Comparison of ENCODE assay signal across 8 cellular contexts in the genomic region with DNA sequence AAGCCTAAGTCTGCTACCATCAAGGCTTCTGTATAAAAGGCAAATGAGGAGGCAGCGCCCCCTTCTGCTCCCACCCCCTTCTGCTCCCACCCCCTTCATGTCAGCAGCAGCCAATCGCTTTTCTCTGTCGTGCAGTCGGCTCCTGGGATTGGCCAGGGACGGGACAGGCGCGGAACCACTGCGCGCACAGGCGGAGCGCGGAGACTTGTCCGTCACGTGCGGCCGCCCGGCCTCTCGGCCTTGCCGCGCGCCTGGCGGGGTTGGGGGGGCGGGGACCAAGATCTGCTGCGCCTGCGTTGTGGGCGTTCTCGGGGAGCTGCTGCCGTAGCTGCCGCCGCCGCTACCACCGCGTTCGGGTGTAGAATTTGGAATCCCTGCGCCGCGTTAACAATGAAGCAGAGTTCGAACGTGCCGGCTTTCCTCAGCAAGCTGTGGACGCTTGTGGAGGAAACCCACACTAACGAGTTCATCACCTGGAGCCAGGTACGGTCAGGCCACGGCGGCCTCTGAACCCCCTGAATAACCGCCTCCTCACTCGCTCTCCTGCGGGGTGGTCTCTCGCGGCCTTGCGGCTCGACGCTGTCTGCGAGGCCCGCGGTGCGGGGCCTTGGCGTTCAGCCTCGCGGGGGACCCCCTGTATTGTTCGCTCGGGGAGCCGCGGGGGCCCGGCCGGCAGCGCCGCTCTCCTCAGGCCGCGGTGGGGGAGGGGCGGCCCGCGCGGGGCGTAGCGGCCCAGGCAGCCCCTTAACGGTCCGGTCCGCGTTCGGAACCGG. TPM values are rescaled to one million over a fixed set of nuclear protein-coding genes. Genes with fewer than 3 reads are reported as not detected.
DNase-seq lines count a peak whose midpoint lies in the region; FAIRE-seq and TF ChIP-seq lines count a peak whose summit lies in the region.

A gene with protein sequence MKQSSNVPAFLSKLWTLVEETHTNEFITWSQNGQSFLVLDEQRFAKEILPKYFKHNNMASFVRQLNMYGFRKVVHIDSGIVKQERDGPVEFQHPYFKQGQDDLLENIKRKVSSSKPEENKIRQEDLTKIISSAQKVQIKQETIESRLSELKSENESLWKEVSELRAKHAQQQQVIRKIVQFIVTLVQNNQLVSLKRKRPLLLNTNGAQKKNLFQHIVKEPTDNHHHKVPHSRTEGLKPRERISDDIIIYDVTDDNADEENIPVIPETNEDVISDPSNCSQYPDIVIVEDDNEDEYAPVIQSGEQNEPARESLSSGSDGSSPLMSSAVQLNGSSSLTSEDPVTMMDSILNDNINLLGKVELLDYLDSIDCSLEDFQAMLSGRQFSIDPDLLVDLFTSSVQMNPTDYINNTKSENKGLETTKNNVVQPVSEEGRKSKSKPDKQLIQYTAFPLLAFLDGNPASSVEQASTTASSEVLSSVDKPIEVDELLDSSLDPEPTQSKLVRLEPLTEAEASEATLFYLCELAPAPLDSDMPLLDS (plus strand): TSS at position 305 of the 773 bp plus-strand sequence. CDS start 86 bp downstream, at position 391.

- H4K8ac ChIP-seq in H1 (ENCODE audit: extremely low read depth, insufficient read depth, low read length) (peak within 1 kb of the TSS; percentile 85), mesendoderm (ENCODE audit: low read depth, low read length) (no peak within 1 kb of the TSS)

- H3K9me3 ChIP-seq in H1 (ENCODE audit: insufficient read depth in 2 of 2, low read depth in 1 of 2, low read length in 1 of 2), result no peaks in the 10 kb centered on the region

- H3K79me1 ChIP-seq in H1 (ENCODE audit: low read depth, low read length), result no peaks in the 10 kb centered on the region; the same call in 1 of the 2 replicates
- H3K79me1 ChIP-seq in mesendoderm (ENCODE audit: low read length), result peaks cover 4% of the 10 kb centered on the region

- CTCF ChIA-PET in H1 (lab: Charles Lee; ENCODE audit: partially characterized antibody), result interaction anchor here (1.0 kb wide), 1 partner anchor 16 kb away, joined by 3 read pairs; no protein-coding TSS in a partner anchor

- peak within 1 kb of the TSS; percentile 47 for H4K91ac ChIP-seq in H1 (replicated peaks; ENCODE audit: insufficient read length, low read length)

- TF ChIP-seq CTCF in GM20000 (IDR thresholded peaks at IDR 0.05; ENCODE audit: extremely low read depth, missing control alignments) (no peak), H1 (IDR thresholded peaks at IDR 0.05; ENCODE audit: control extremely low read depth in 1 of 3, insufficient read depth in 1 of 3, low read depth in 1 of 3, low read length in 3 of 3) (peak in 2 of 3 experiments; percentile 13 to 28; a peak in 2 of 4 replicates)

- peaks cover 7 to 8% of the 10 kb centered on the region in 2 experiments for H4K20me1 ChIP-seq in H1 (replicated peaks in 1 of 2; ENCODE audit: control insufficient read depth in 1 of 2, insufficient read depth in 2 of 2, low read length in 2 of 2)

- POLR2A ChIA-PET in H1 (lab: Charles Lee; ENCODE audit: partially characterized antibody), result interaction anchor here (0.6 to 0.7 kb wide), 2 partner anchors 17 to 54 kb away, joined by 3 read pairs; no protein-coding TSS in a partner anchor

- H3K4me3 ChIP-seq in H1 (ENCODE audit: extremely low read depth in 1 of 4, insufficient read depth in 2 of 4, low read depth in 3 of 4, low read length in 4 of 4) (peak within 1 kb of the TSS; percentile 85 to 99 (median 96)), mesendoderm (ENCODE audit: low read length) (peak within 1 kb of the TSS; percentile 99)

- H2BK120ac ChIP-seq in H1 (replicated peaks; ENCODE audit: low read depth, low read length), result peak within 1 kb of the TSS; percentile 67
- H2BK120ac ChIP-seq in mesendoderm (ENCODE audit: low read depth, low read length), result no peak within 1 kb of the TSS

- H2AK5ac ChIP-seq in H1 (ENCODE audit: low read depth, low read length) (no peak within 1 kb of the TSS), mesendoderm (ENCODE audit: low read length) (no peak within 1 kb of the TSS)

- TF ChIP-seq EP300 in H1 (IDR thresholded peaks at IDR 0.05; ENCODE audit: borderline replicate concordance in 1 of 2, low read depth in 2 of 2, low read length in 2 of 2), result peak in 1 of 2 experiments; percentile 4; a peak in 1 of 3 replicates

- peak; percentile 60 to 78 for TF ChIP-seq POLR2A in H1 (IDR thresholded peaks at IDR 0.05; ENCODE audit: control extremely low read depth in 1 of 2, low read depth in 2 of 2, low read length in 2 of 2)

- H2BK15ac ChIP-seq in H1 (ENCODE audit: low read length), result no peak within 1 kb of the TSS
- H2BK15ac ChIP-seq in mesendoderm (replicated peaks; ENCODE audit: low read depth), result no peak within 1 kb of the TSS

- peaks cover 0 to 4% (median 0%) of the 10 kb centered on the region in 4 experiments; a peak in 2 of 7 replicates for H3K4me1 ChIP-seq in H1 (replicated peaks in 1 of 4; ENCODE audit: control insufficient read depth in 3 of 4, insufficient read depth in 4 of 4, low read length in 3 of 4)
- H3K4me1 ChIP-seq in mesendoderm (ENCODE audit: control insufficient read depth, low read depth, low read length), result peaks cover 2% of the 10 kb centered on the region

- FAIRE-seq in H1 (lab: Jason Lieb, UNC), result peak; percentile 63

- H2BK5ac ChIP-seq in H1 (ENCODE audit: low read depth, low read length) (peak within 1 kb of the TSS; percentile 80; the same call in 1 of the 2 replicates), mesendoderm (ENCODE audit: low read length) (no peak within 1 kb of the TSS)

- H3K23ac ChIP-seq in H1 (ENCODE audit: insufficient read length) (no peak within 1 kb of the TSS), mesendoderm (ENCODE audit: low read length) (peak within 1 kb of the TSS; percentile 85)

- H3K27me3 ChIP-seq in H1 (replicated peaks in 1 of 4; ENCODE audit: control insufficient read depth in 3 of 4, extremely low read depth in 1 of 4, insufficient read depth in 3 of 4, low read length in 3 of 4), result peaks cover 14 to 31% (median 26%) of the 10 kb centered on the region in 4 experiments
- peaks cover 16% of the 10 kb centered on the region for H3K27me3 ChIP-seq in mesendoderm (ENCODE audit: insufficient read depth, low read length, poor library complexity)

- H3K9ac ChIP-seq in H1 (replicated peaks in 1 of 4; ENCODE audit: extremely low read depth in 1 of 4, low read depth in 3 of 4, low read length in 3 of 4) (peak within 1 kb of the TSS; percentile 74 to 93 (median 88)), mesendoderm (ENCODE audit: low read length) (peak within 1 kb of the TSS; percentile 98)

- no peak within 1 kb of the TSS for H3K14ac ChIP-seq in H1 (ENCODE audit: insufficient read length)

- H3K36me3 ChIP-seq in H1 (ENCODE audit: control insufficient read depth in 2 of 4, insufficient read depth in 4 of 4, low read length in 3 of 4) (no peaks in the 10 kb centered on the region), mesendoderm (ENCODE audit: control insufficient read depth, insufficient read depth, low read length) (no peaks in the 10 kb centered on the region)

- peaks cover 0 to 46% of the 10 kb centered on the region in 2 experiments; a peak in 3 of 4 replicates for H3K79me2 ChIP-seq in H1 (ENCODE audit: control insufficient read depth in 1 of 2, insufficient read depth in 2 of 2, low read length in 2 of 2)
- peaks cover 7% of the 10 kb centered on the region for H3K79me2 ChIP-seq in mesendoderm (ENCODE audit: control insufficient read depth, insufficient read depth, low read length)

- DNase-seq in COLO668 (lab: John Stamatoyannopoulos, UW; ENCODE audit: unreplicated experiment), result peak; percentile 93
- peak; percentile 93 for DNase-seq in GM20000 (ENCODE audit: low spot score)
- DNase-seq in HT-29 (ENCODE audit: low spot score), result peak; percentile 94
- DNase-seq in NOMO-1 (lab: John Stamatoyannopoulos, UW; ENCODE audit: unreplicated experiment in 2 of 2), result peak; percentile 96 to 97
- DNase-seq in activated CD8-positive, alpha-beta memory T cell treated with anti-CD3 and anti-CD28 coated beads for 4 hours (ENCODE audit: low read depth in 2 of 2), result peak; percentile 83 to 91
- DNase-seq in H1 (ENCODE audit: low read depth in 1 of 2, low spot score in 2 of 2), result peak; percentile 85 to 95
- DNase-seq in mesendoderm, result peak; percentile 99
- peak; percentile 82 for DNase-seq in stimulated activated CD8-positive, alpha-beta memory T cell treated with anti-CD3 and anti-CD28 coated beads, Interleukin-15, amount 100 ng/mL, for 1 hour (ENCODE audit: low read depth)

- H2BK12ac ChIP-seq in H1 (ENCODE audit: low read depth, low read length), result no peak within 1 kb of the TSS

- H2BK20ac ChIP-seq in H1 (ENCODE audit: low read length), result no peak within 1 kb of the TSS

- peak within 1 kb of the TSS; percentile 96 for H3K18ac ChIP-seq in H1 (ENCODE audit: extremely low read depth, low read length)
- H3K18ac ChIP-seq in mesendoderm (ENCODE audit: low read length), result peak within 1 kb of the TSS; percentile 78

- peak within 1 kb of the TSS; percentile 96 for H2AFZ ChIP-seq in H1 (ENCODE audit: low read length)

- peak; percentile 4 to 12; a peak in 2 of 4 replicates for TF ChIP-seq RAD21 in H1 (IDR thresholded peaks at IDR 0.05 in 1 of 2, conservative IDR thresholded peaks at IDR 0.05 in 1 of 2; ENCODE audit: low read depth in 2 of 2, low read length in 2 of 2)

- 4% methylated on average over 33 of the region's 82 CpGs; no CpG with 5 or more reads in 1 of the 2 experiments for WGBS in H1 (ENCODE audit: extremely low coverage in 1 of 2, insufficient coverage in 1 of 2, insufficient read length in 1 of 2, insufficient replicate concordance in 2 of 2, low coverage in 1 of 2, low lambda C conversion rate in 2 of 2, missing lambda C conversion rate in 1 of 2), 2 experiments
- no CpG with 5 or more reads among the region's 82 CpGs for WGBS in mesendoderm (ENCODE audit: extremely low coverage, insufficient coverage, low lambda C conversion rate)

- H3K56ac ChIP-seq in H1 (replicated peaks; ENCODE audit: insufficient read length, low read depth, low read length) (peak within 1 kb of the TSS; percentile 87), mesendoderm (ENCODE audit: low read length) (peak within 1 kb of the TSS; percentile 98)

- H3K23me2 ChIP-seq in H1 (ENCODE audit: low read depth, low read length), result 0 out of 2 replicates have a peak, but pooled peaks cover 2% of the 10 kb centered on the region

- H3K4ac ChIP-seq in H1 (replicated peaks; ENCODE audit: insufficient read length, low read depth, low read length), result no peak within 1 kb of the TSS
- peak within 1 kb of the TSS; percentile 1 for H3K4ac ChIP-seq in mesendoderm (ENCODE audit: low read depth, low read length)

- H3K4me2 ChIP-seq in H1 (ENCODE audit: insufficient read depth in 1 of 2, low read depth in 2 of 2, low read length in 2 of 2), result peak within 1 kb of the TSS; percentile 83 to 89
- H3K4me2 ChIP-seq in mesendoderm (ENCODE audit: low read length), result peak within 1 kb of the TSS; percentile 66

- H4K5ac ChIP-seq in H1 (ENCODE audit: insufficient read length, low read depth, low read length) (peak within 1 kb of the TSS; percentile 92), mesendoderm (ENCODE audit: low read length) (peak within 1 kb of the TSS; percentile 85)

- H3K27ac ChIP-seq in H1 (ENCODE audit: low read depth, low read length), result peak within 1 kb of the TSS; percentile 64; the same call in 1 of the 2 replicates
- peak within 1 kb of the TSS; percentile 78 for H3K27ac ChIP-seq in mesendoderm (ENCODE audit: low read depth, low read length)

RNA-seq across cellular contexts. Expression of the gene that starts here (rescaled TPM):
- 5.7 and 7.5 TPM in 2 replicates for total RNA-seq in HT-29 (2014; rRNA removed; shearing (Covaris generic))
- total RNA-seq in H1 (2021; fragmentation: NEBNext Ultra II Directional; extraction: Animal tissue kit (Norgen Biotek cat#: 25700)), result 13.7 and 16.3 TPM in 2 replicates
- 10.0 and 18.3 TPM in 2 replicates for polyA plus RNA-seq in H1 (2011; rRNA removed)
- 23.1 TPM for polyA plus RNA-seq in H1 (2011; cell fraction: cytosol; rRNA removed)
- 15.7 TPM for polyA plus RNA-seq in H1 (2011; cell fraction: nucleus; rRNA removed)
- 13.7 to 17.4 TPM (median 15.2 TPM) in 4 replicates for polyA plus RNA-seq in H1 (2012, experiment 1 of 2)
- 1.2 TPM for polyA plus RNA-seq in H1 (2012, experiment 2 of 2)
- polyA plus RNA-seq in H1 (2013, experiment 1 of 2), result 9.6 TPM
- 10.0 TPM for polyA plus RNA-seq in H1 (2013, experiment 2 of 2)
- 36.7 and 50.4 TPM in 2 replicates for polyA minus RNA-seq in H1 (2011; rRNA and poly(A)+ RNA removed)
- polyA minus RNA-seq in H1 (2011; cell fraction: cytosol; rRNA and poly(A)+ RNA removed), result 14.0 TPM
- 39.6 TPM for polyA minus RNA-seq in H1 (2011; cell fraction: nucleus; rRNA and poly(A)+ RNA removed)
- 8.8 TPM for polyA plus RNA-seq in mesendoderm (2013, experiment 1 of 2)
- 8.4 TPM for polyA plus RNA-seq in mesendoderm (2013, experiment 2 of 2)

Comparison
In these comparisons a context has a peak if more than half of its experiments do, and no peak if none do; other contexts are left out.
1. Peak in every context shown above with its lines: DNase-seq, H3K4me3 ChIP-seq and H3K27ac ChIP-seq.